8 cellular contexts compared by ENCODE assay signal in the genomic region with DNA sequence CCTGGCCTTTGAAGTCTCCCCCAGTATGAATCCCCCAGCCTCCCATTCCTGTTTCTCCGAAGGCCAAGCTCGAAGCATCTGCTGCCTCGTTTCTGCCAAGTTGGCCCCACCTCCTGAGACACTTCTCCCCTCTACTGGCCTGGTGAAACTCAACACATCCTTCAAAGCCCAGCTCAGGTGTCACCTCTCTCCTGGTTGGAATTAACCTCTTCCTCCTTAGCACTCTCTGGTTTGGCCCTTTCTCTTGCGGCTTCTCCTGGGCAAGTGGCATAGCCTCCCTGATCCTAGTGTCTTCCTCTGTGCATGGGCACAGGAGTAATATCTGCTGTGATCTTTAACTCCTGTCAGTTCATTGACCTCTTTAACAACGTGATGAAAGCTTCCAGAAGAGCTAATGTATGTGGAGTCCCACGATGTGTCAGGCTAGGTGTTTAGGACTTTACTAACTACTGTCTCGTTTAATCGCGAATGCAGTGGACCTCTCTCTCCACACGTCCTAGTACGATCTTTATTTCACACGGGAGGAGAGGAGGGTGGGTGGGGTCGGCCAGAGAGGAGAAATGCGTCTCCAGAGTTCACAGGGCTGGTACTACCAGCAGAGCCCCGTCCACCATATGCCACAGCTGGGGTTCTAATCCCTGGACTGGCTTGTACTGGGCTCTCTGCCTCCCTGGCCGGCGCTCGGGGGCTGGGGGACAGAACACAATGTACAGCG. TPM values are rescaled to one million over a fixed set of nuclear protein-coding genes. Genes with fewer than 3 reads are reported as not detected.
DNase-seq lines count a peak whose midpoint lies in the region; TF ChIP-seq lines count a peak whose summit lies in the region.

No MANE protein-coding gene starts in this region.

- H3K36me3 ChIP-seq in HUES48 (ENCODE audit: control insufficient read depth, insufficient read depth, low read length) (no peaks in the 10 kb centered on the region), testis (ENCODE audit: low read depth, missing control alignments) (no peaks in the 10 kb centered on the region)

- peak; percentile 29 for DNase-seq in AG08396 (ENCODE audit: low spot score)
- peak; percentile 55 for DNase-seq in astrocyte of the hippocampus (ENCODE audit: low read depth, low spot score)
- peak; percentile 33 for DNase-seq in kidney tubule cell (ENCODE audit: low spot score)
- no peak for DNase-seq in testis
- DNase-seq in NK-92 treated with Interleukin-12 subunit alpha and Interleukin-12 subunit beta, amount 100 ng/mL, for 24 hours (lab: John Stamatoyannopoulos, UW), result no peak
- no peak for DNase-seq in stimulated activated CD4-positive, alpha-beta T cell treated with anti-CD3 and anti-CD28 coated beads, Interleukin-12 subunit alpha, Interleukin-12 subunit beta, amount 100 ng/mL, for 4 hours
- DNase-seq in HCEC 1CT, result no peak

- peak overlapping the region; percentile 60; the same call in 1 of the 2 replicates for H3K9ac ChIP-seq in HUES48 (ENCODE audit: low read depth, low read length)

- 25 to 26% methylated on average over 16 to 19 of the region's 19 CpGs for WGBS in testis, 2 donors

- H3K27ac ChIP-seq in HUES48 (ENCODE audit: low read depth, low read length) (peak overlapping the region; percentile 58), testis (peak overlapping the region in 1 of 2 donors; percentile 24)

- H3K4me1 ChIP-seq in HUES48 (ENCODE audit: control insufficient read depth, insufficient read depth, low read length), result peaks cover 30% of the 10 kb centered on the region
- H3K4me1 ChIP-seq in testis, result peaks cover 1% of the 10 kb centered on the region

- H3K27me3 ChIP-seq in HUES48 (ENCODE audit: control insufficient read depth, insufficient read depth, low read length) (peaks cover 15% of the 10 kb centered on the region), testis (no peaks in the 10 kb centered on the region)

- no peak for TF ChIP-seq CTCF in testis (IDR thresholded peaks at IDR 0.05)

- no peak for TF ChIP-seq POLR2A in testis (IDR thresholded peaks at IDR 0.05)

- H3K4me3 ChIP-seq in HUES48 (ENCODE audit: low read depth, low read length) (peak overlapping the region; percentile 64), testis (peak overlapping the region; percentile 51 to 63)

- intact Hi-C loops in testis (cut with DNase I; ENCODE audit: low total_unique reads), result no loop called here

- H3K9me3 ChIP-seq in HUES48 (ENCODE audit: control insufficient read depth, insufficient read depth, low read length) (no peaks in the 10 kb centered on the region), testis (no peaks in the 10 kb centered on the region)

RNA-seq across cellular contexts. Expression of a gene that starts 0.8 kb away (rescaled TPM):
- 1 to 10 TPM; 4.3 to 8.2 TPM for total RNA-seq in testis
- 6.6 TPM for polyA plus RNA-seq in testis (ENCODE audit: insufficient read depth, low read depth, low replicate concordance)

Comparison
In these comparisons a context has a peak if more than half of its experiments do, and no peak if none do; other contexts are left out.
1. DNase-seq: peak in AG08396 (single experiment), astrocyte of the hippocampus (single experiment) and kidney tubule cell (single experiment); none in testis (single experiment), NK-92 treated with Interleukin-12 subunit alpha and Interleukin-12 subunit beta, amount 100 ng/mL, for 24 hours (single experiment), stimulated activated CD4-positive, alpha-beta T cell treated with anti-CD3 and anti-CD28 coated beads, Interleukin-12 subunit alpha, Interleukin-12 subunit beta, amount 100 ng/mL, for 4 hours (single experiment) and HCEC 1CT (single experiment).